15 cellular contexts compared by ENCODE assay signal in genomic region chr12:116443706-116444589, GRCh38.
DNase-seq lines count a peak whose midpoint lies in the region; ATAC-seq and TF ChIP-seq lines count a peak whose summit lies in the region.
"Had no signal": no experiment of that assay in that cellular context is flagged by ENCODE, and none has a peak within 500 bp of the region (broad histone marks: within the 10 kb centered on the region; RNA-seq: fewer than 3 reads in every experiment).

No MANE protein-coding gene starts in this region.

- H3K9me3 Mint-ChIP-seq in activated CD8-positive, alpha-beta T cell treated with anti-CD3 and anti-CD28 coated beads for 36 hours: no peaks in the 10 kb centered on the region
- H3K9me3 Mint-ChIP-seq in activated CD8-positive, alpha-beta T cell treated with anti-CD3 and anti-CD28 coated beads, Interleukin-2, amount 10 ng/mL, durations not matched to agents 7 days and 5 days (ENCODE audit: insufficient read depth): no peaks in the 10 kb centered on the region

- H3K4me3 ChIP-seq in OCI-LY3 (ENCODE audit: low read length): no peak overlapping the region
- H3K4me3 ChIP-seq: dorsolateral prefrontal cortex, transverse colon had no signal

- H3K4me2 ChIP-seq in OCI-LY3 (ENCODE audit: low read length): 0 out of 2 replicates have a peak overlapping the region, but pooled peaks have one; percentile 18

- no peak for TF ChIP-seq CTCF in activated CD8-positive, alpha-beta T cell treated with anti-CD3 and anti-CD28 coated beads for 36 hours (IDR thresholded peaks at IDR 0.05)
- TF ChIP-seq CTCF in OCI-LY3 (IDR thresholded peaks at IDR 0.05; ENCODE audit: low read depth, low read length): no peak

- H3K4me1 Mint-ChIP-seq in activated CD8-positive, alpha-beta T cell treated with anti-CD3 and anti-CD28 coated beads for 36 hours (ENCODE audit: low read depth): peaks cover 11% of the 10 kb centered on the region
- no peaks in the 10 kb centered on the region for H3K4me1 Mint-ChIP-seq in activated CD8-positive, alpha-beta T cell treated with anti-CD3 and anti-CD28 coated beads, Interleukin-2, amount 10 ng/mL, durations not matched to agents 7 days and 5 days (ENCODE audit: low read depth)

- H3K36me3 ChIP-seq in OCI-LY3 (replicated peaks; ENCODE audit: low read depth, low read length): no peaks in the 10 kb centered on the region
- H3K36me3 ChIP-seq: transverse colon had no signal

- peak; percentile 43 for DNase-seq in activated CD8-positive, alpha-beta T cell treated with anti-CD3 and anti-CD28 coated beads for 36 hours
- no peak for DNase-seq in activated CD8-positive, alpha-beta T cell treated with anti-CD3 and anti-CD28 coated beads, Interleukin-2, amount 10 ng/mL, durations not matched to agents 7 days and 5 days
- DNase-seq in epithelial cell of prostate (ENCODE audit: low read depth, low spot score) (no peak), C1 segment of cervical spinal cord (lab: John Stamatoyannopoulos, UW) (no peak), SHP77 treated with DMSO at 0.1 percent for 48 hours (lab: John Stamatoyannopoulos, UW) (no peak)
- DNase-seq in stimulated activated naive CD8-positive, alpha-beta T cell treated with anti-CD3 and anti-CD28 coated beads, Interleukin-15, Interleukin-2, amounts not matched to agents 100 U/mL and 50 U/mL, for 24 hours: peak; percentile 20
- DNase-seq: ACHN; activated CD4-positive, alpha-beta T cell treated with anti-CD3 and anti-CD28 coated beads, Interleukin-2, amount 50 U/mL, for 1 hour; DMS79; dorsolateral prefrontal cortex; NCI-H1105 treated with DMSO at 0.1 percent for 48 hours; NCI-H82; transverse colon had no signal

- no peaks in the 10 kb centered on the region for H3K27me3 ChIP-seq in OCI-LY3 (ENCODE audit: low read depth, low read length)
- H3K27me3 ChIP-seq: transverse colon had no signal

- H3K27ac ChIP-seq in OCI-LY3 (ENCODE audit: low read length) (no peak overlapping the region), epithelial cell of prostate (peak overlapping the region; percentile 15)
- H3K27ac ChIP-seq: dorsolateral prefrontal cortex, transverse colon had no signal

- ATAC-seq in activated CD8-positive, alpha-beta T cell treated with anti-CD3 and anti-CD28 coated beads for 36 hours: peak; percentile 49
- no peak for ATAC-seq in activated CD8-positive, alpha-beta T cell treated with anti-CD3 and anti-CD28 coated beads, Interleukin-2, amount 10 ng/mL, durations not matched to agents 7 days and 5 days
- ATAC-seq in stimulated activated naive CD8-positive, alpha-beta T cell treated with anti-CD3 and anti-CD28 coated beads, Interleukin-15, Interleukin-2, amounts not matched to agents 100 U/mL and 50 U/mL, for 24 hours: peak; percentile 22
- no peak for ATAC-seq in HG03342 (IDR thresholded peaks at IDR 0.05; ENCODE audit: unreplicated experiment)

- H3K4me1 ChIP-seq in OCI-LY3 (ENCODE audit: low read length): peaks cover 13% of the 10 kb centered on the region
- H3K4me1 ChIP-seq: transverse colon had no signal

- H4K20me1 ChIP-seq in OCI-LY3 (ENCODE audit: insufficient read depth, low read length): no peaks in the 10 kb centered on the region

- H3K9me3 ChIP-seq in OCI-LY3 (ENCODE audit: insufficient read depth, low read length): no peaks in the 10 kb centered on the region
- H3K9me3 ChIP-seq: transverse colon had no signal

- no peaks in the 10 kb centered on the region for H3K27me3 Mint-ChIP-seq in activated CD8-positive, alpha-beta T cell treated with anti-CD3 and anti-CD28 coated beads for 36 hours
- H3K27me3 Mint-ChIP-seq in activated CD8-positive, alpha-beta T cell treated with anti-CD3 and anti-CD28 coated beads, Interleukin-2, amount 10 ng/mL, durations not matched to agents 7 days and 5 days (ENCODE audit: low read depth): peaks cover 6% of the 10 kb centered on the region

- CTCF ChIA-PET in activated CD8-positive, alpha-beta T cell treated with anti-CD3 and anti-CD28 coated beads for 36 hours (lab: Charles Lee): no interaction called here
- CTCF ChIA-PET in activated CD8-positive, alpha-beta T cell treated with anti-CD3 and anti-CD28 coated beads, Interleukin-2, amount 10 ng/mL, durations not matched to agents 7 days and 5 days (lab: Charles Lee): no interaction called here

- H3K27ac Mint-ChIP-seq in activated CD8-positive, alpha-beta T cell treated with anti-CD3 and anti-CD28 coated beads for 36 hours: no peak overlapping the region
- H3K27ac Mint-ChIP-seq in activated CD8-positive, alpha-beta T cell treated with anti-CD3 and anti-CD28 coated beads, Interleukin-2, amount 10 ng/mL, durations not matched to agents 7 days and 5 days: no peak overlapping the region

- H2AFZ ChIP-seq in OCI-LY3 (ENCODE audit: low read depth, low read length): no peak overlapping the region

- no peaks in the 10 kb centered on the region for H3K36me3 Mint-ChIP-seq in activated CD8-positive, alpha-beta T cell treated with anti-CD3 and anti-CD28 coated beads for 36 hours (ENCODE audit: low read depth)
- H3K36me3 Mint-ChIP-seq in activated CD8-positive, alpha-beta T cell treated with anti-CD3 and anti-CD28 coated beads, Interleukin-2, amount 10 ng/mL, durations not matched to agents 7 days and 5 days (ENCODE audit: low read depth): no peaks in the 10 kb centered on the region

- no peak overlapping the region for H3K4me3 Mint-ChIP-seq in activated CD8-positive, alpha-beta T cell treated with anti-CD3 and anti-CD28 coated beads for 36 hours
- H3K4me3 Mint-ChIP-seq in activated CD8-positive, alpha-beta T cell treated with anti-CD3 and anti-CD28 coated beads, Interleukin-2, amount 10 ng/mL, durations not matched to agents 7 days and 5 days: no peak overlapping the region

- intact Hi-C loops in activated CD8-positive, alpha-beta T cell treated with anti-CD3 and anti-CD28 coated beads for 36 hours (cut with micrococcal nuclease): no loop called here

- H3K79me2 ChIP-seq in OCI-LY3 (ENCODE audit: low read length): no peaks in the 10 kb centered on the region

- no peak overlapping the region for H3K9ac ChIP-seq in OCI-LY3 (ENCODE audit: low read length)

- POLR2A ChIA-PET in activated CD8-positive, alpha-beta T cell treated with anti-CD3 and anti-CD28 coated beads for 36 hours (lab: Charles Lee): no interaction called here
- POLR2A ChIA-PET in activated CD8-positive, alpha-beta T cell treated with anti-CD3 and anti-CD28 coated beads, Interleukin-2, amount 10 ng/mL, durations not matched to agents 7 days and 5 days (lab: Charles Lee): no interaction called here

Comparison
In these comparisons a context has a peak if more than half of its experiments do, and no peak if none do; other contexts are left out.
1. ATAC-seq: peak in activated CD8-positive, alpha-beta T cell treated with anti-CD3 and anti-CD28 coated beads for 36 hours (single experiment) and stimulated activated naive CD8-positive, alpha-beta T cell treated with anti-CD3 and anti-CD28 coated beads, Interleukin-15, Interleukin-2, amounts not matched to agents 100 U/mL and 50 U/mL, for 24 hours (single experiment); none in activated CD8-positive, alpha-beta T cell treated with anti-CD3 and anti-CD28 coated beads, Interleukin-2, amount 10 ng/mL, durations not matched to agents 7 days and 5 days (single experiment) and HG03342 (single experiment).
2. DNase-seq: peak in activated CD8-positive, alpha-beta T cell treated with anti-CD3 and anti-CD28 coated beads for 36 hours (single experiment) and stimulated activated naive CD8-positive, alpha-beta T cell treated with anti-CD3 and anti-CD28 coated beads, Interleukin-15, Interleukin-2, amounts not matched to agents 100 U/mL and 50 U/mL, for 24 hours (single experiment); none in activated CD8-positive, alpha-beta T cell treated with anti-CD3 and anti-CD28 coated beads, Interleukin-2, amount 10 ng/mL, durations not matched to agents 7 days and 5 days (single experiment), epithelial cell of prostate (single experiment), C1 segment of cervical spinal cord (0 of 14) and SHP77 treated with DMSO at 0.1 percent for 48 hours (single experiment).